8 cellular contexts compared by ENCODE assay signal in the genomic region with DNA sequence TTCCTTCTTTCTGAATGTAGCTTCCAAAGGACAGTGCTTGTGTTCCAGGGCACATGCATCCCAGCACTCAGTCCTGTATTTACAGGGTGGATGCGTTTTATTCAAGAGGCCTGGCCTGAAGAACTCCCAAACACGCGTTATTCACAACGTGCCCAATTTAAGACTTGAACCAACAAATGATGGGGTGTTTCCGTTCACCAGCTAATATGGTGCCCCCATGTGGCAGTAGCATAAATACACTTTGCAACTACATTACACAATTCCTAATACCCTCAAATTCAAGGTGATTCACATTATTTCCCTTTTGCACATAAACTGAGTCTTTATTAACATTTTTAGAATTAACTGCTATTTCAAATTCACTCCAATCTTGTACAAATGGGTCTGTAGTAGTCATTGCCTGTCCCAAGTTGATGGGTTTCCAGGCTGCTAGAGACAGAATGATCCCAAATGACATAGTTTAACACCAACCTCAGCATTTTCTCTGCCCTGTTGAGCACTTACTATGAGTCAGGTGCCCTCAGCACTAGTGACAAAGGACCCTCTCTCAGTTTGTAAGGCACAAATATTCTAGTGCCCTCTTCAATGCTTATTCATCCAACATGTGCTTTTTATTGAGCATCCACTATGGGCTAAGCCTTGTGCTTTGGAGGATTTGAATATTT. TPM values are rescaled to one million over a fixed set of nuclear protein-coding genes. Genes with fewer than 3 reads are reported as not detected.
A peak's percentile ranks its signal among the peaks of the same experiment; 100 is the strongest.
DNase-seq lines count a peak whose midpoint lies in the region; ATAC-seq, FAIRE-seq and TF ChIP-seq lines count a peak whose summit lies in the region.

No MANE protein-coding gene starts in this region.

- H3K56ac ChIP-seq in H1 (replicated peaks; ENCODE audit: insufficient read length, low read depth, low read length): no peak overlapping the region

- H3K23me2 ChIP-seq in H1 (ENCODE audit: low read depth, low read length): no peaks in the 10 kb centered on the region

- H2BK20ac ChIP-seq in H1 (ENCODE audit: low read length): no peak overlapping the region

- no peak overlapping the region for H2AK5ac ChIP-seq in H1 (ENCODE audit: low read depth, low read length)

- H3K4me3 ChIP-seq in NB4 (ENCODE audit: low read depth, low read length) (no peak overlapping the region), H1 (ENCODE audit: extremely low read depth in 1 of 4, insufficient read depth in 2 of 4, low read depth in 3 of 4, low read length in 4 of 4) (no peak overlapping the region), parathyroid adenoma (ENCODE audit: low read depth, low read length) (no peak overlapping the region), gastrocnemius medialis (no peak overlapping the region)

- H3K9me3 ChIP-seq in H1 (ENCODE audit: insufficient read depth in 2 of 2, low read depth in 1 of 2, low read length in 1 of 2) (no peaks in the 10 kb centered on the region), parathyroid adenoma (ENCODE audit: control insufficient read depth, low read length) (no peaks in the 10 kb centered on the region), gastrocnemius medialis (no peaks in the 10 kb centered on the region)

- H3K4me1 ChIP-seq in H1 (replicated peaks in 1 of 4; ENCODE audit: control insufficient read depth in 3 of 4, insufficient read depth in 4 of 4, low read length in 3 of 4): no peaks in the 10 kb centered on the region
- H3K4me1 ChIP-seq in parathyroid adenoma: no peaks in the 10 kb centered on the region
- H3K4me1 ChIP-seq in gastrocnemius medialis: no peaks in the 10 kb centered on the region

- no peak overlapping the region for H2BK5ac ChIP-seq in H1 (ENCODE audit: low read depth, low read length)

- H2AFZ ChIP-seq in H1 (ENCODE audit: low read length) (no peak overlapping the region), parathyroid adenoma (no peak overlapping the region)

- ATAC-seq in gastrocnemius medialis: no peak

- no peak overlapping the region for H2BK15ac ChIP-seq in H1 (ENCODE audit: low read length)

- H2BK12ac ChIP-seq in H1 (ENCODE audit: low read depth, low read length): no peak overlapping the region

- H3K9ac ChIP-seq in H1 (replicated peaks in 1 of 4; ENCODE audit: extremely low read depth in 1 of 4, low read depth in 3 of 4, low read length in 3 of 4): no peak overlapping the region
- H3K9ac ChIP-seq in parathyroid adenoma: no peak overlapping the region

- H3K14ac ChIP-seq in H1 (ENCODE audit: insufficient read length): no peak overlapping the region

- CTCF ChIA-PET in H1 (lab: Charles Lee; ENCODE audit: partially characterized antibody): interaction anchor here (0.8 to 4.2 kb wide), 21 partner anchors 8 to 1193 kb away, joined by 3 to 38 read pairs (median 4); no protein-coding TSS in a partner anchor

- H3K4me2 ChIP-seq in H1 (ENCODE audit: insufficient read depth in 1 of 2, low read depth in 2 of 2, low read length in 2 of 2) (no peak overlapping the region), parathyroid adenoma (ENCODE audit: low read length) (no peak overlapping the region)

- TF ChIP-seq EP300 in H1 (IDR thresholded peaks at IDR 0.05; ENCODE audit: borderline replicate concordance in 1 of 2, low read depth in 2 of 2, low read length in 2 of 2): no peak

- H2BK120ac ChIP-seq in H1 (replicated peaks; ENCODE audit: low read depth, low read length): no peak overlapping the region

- H4K91ac ChIP-seq in H1 (replicated peaks; ENCODE audit: insufficient read length, low read length): no peak overlapping the region

- H3K18ac ChIP-seq in H1 (ENCODE audit: extremely low read depth, low read length): no peak overlapping the region

- intact Hi-C loops in gastrocnemius medialis (cut with DNase I; ENCODE audit: low total_unique reads): loop anchor here (5.0 kb wide), 1 partner anchor 170 kb away; no protein-coding TSS in a partner anchor

- no peaks in the 10 kb centered on the region for H3K36me3 ChIP-seq in H1 (ENCODE audit: control insufficient read depth in 2 of 4, insufficient read depth in 4 of 4, low read length in 3 of 4)
- H3K36me3 ChIP-seq in parathyroid adenoma (ENCODE audit: control insufficient read depth, insufficient read depth, low read length): no peaks in the 10 kb centered on the region
- no peaks in the 10 kb centered on the region for H3K36me3 ChIP-seq in gastrocnemius medialis

- DNase-seq in NCI-H524 (lab: John Stamatoyannopoulos, UW) (peak; percentile 29 to 42), NCI-H524 treated with DMSO at 0.1 percent for 48 hours (lab: John Stamatoyannopoulos, UW) (no peak), NB4 (ENCODE audit: low read depth) (peak; percentile 63), H1 (ENCODE audit: low read depth in 1 of 2, low spot score in 2 of 2) (no peak), gastrocnemius medialis (no peak), NCI-H510A (lab: John Stamatoyannopoulos, UW) (no peak)
- DNase-seq in effector CD8-positive, alpha-beta T cell (lab: John Stamatoyannopoulos, UW): no peak

- TF ChIP-seq POLR2A in NB4 (IDR thresholded peaks at IDR 0.05; ENCODE audit: extremely low read depth, insufficient read length): no peak
- TF ChIP-seq POLR2A in H1 (IDR thresholded peaks at IDR 0.05; ENCODE audit: control extremely low read depth in 1 of 2, low read depth in 2 of 2, low read length in 2 of 2): no peak
- no peak for TF ChIP-seq POLR2A in gastrocnemius medialis (IDR thresholded peaks at IDR 0.05)

- H3K27me3 ChIP-seq in H1 (replicated peaks in 1 of 4; ENCODE audit: control insufficient read depth in 3 of 4, extremely low read depth in 1 of 4, insufficient read depth in 3 of 4, low read length in 3 of 4) (peaks cover 0 to 1% (median 0%) of the 10 kb centered on the region in 4 experiments; a peak in 1 of 7 replicates), parathyroid adenoma (ENCODE audit: control insufficient read depth, insufficient read depth, low read length) (no peaks in the 10 kb centered on the region), gastrocnemius medialis (no peaks in the 10 kb centered on the region)

- no peaks in the 10 kb centered on the region for H3K79me1 ChIP-seq in H1 (ENCODE audit: low read depth, low read length)

- in situ Hi-C loops in gastrocnemius medialis (cut with MboI; ENCODE audit: low sequenced_read_pairs in 4 of 4): no loop called here

- no peak overlapping the region for H3K4ac ChIP-seq in H1 (replicated peaks; ENCODE audit: insufficient read length, low read depth, low read length)

- H4K5ac ChIP-seq in H1 (ENCODE audit: insufficient read length, low read depth, low read length): no peak overlapping the region

- no peaks in the 10 kb centered on the region for H4K20me1 ChIP-seq in H1 (replicated peaks in 1 of 2; ENCODE audit: control insufficient read depth in 1 of 2, insufficient read depth in 2 of 2, low read length in 2 of 2)

- peak; percentile 56 to 61 for TF ChIP-seq RAD21 in H1 (IDR thresholded peaks at IDR 0.05 in 1 of 2, conservative IDR thresholded peaks at IDR 0.05 in 1 of 2; ENCODE audit: low read depth in 2 of 2, low read length in 2 of 2)

- WGBS in H1 (ENCODE audit: extremely low coverage in 1 of 2, insufficient coverage in 1 of 2, insufficient read length in 1 of 2, insufficient replicate concordance in 2 of 2, low coverage in 1 of 2, low lambda C conversion rate in 2 of 2, missing lambda C conversion rate in 1 of 2), 2 experiments: 54% methylated on average over 5 of the region's 5 CpGs; no CpG with 5 or more reads in 1 of the 2 experiments

- POLR2A ChIA-PET in H1 (lab: Charles Lee; ENCODE audit: partially characterized antibody): interaction anchor here (1.0 kb wide), 1 partner anchor 106 kb away, joined by 3 read pairs; no protein-coding TSS in a partner anchor

- TF ChIP-seq CTCF in NB4 (IDR thresholded peaks at IDR 0.05; ENCODE audit: low read depth, low read length): peak; percentile 65
- TF ChIP-seq CTCF in H1 (IDR thresholded peaks at IDR 0.05; ENCODE audit: control extremely low read depth in 1 of 3, insufficient read depth in 1 of 3, low read depth in 1 of 3, low read length in 3 of 3): peak in 2 of 3 experiments; percentile 30 to 75; a peak in 2 of 4 replicates
- TF ChIP-seq CTCF in parathyroid adenoma (IDR thresholded peaks at IDR 0.05): peak; percentile 13
- peak in 1 of 5 experiments; percentile 30 for TF ChIP-seq CTCF in gastrocnemius medialis (IDR thresholded peaks at IDR 0.05 in 4 of 5, conservative IDR thresholded peaks at IDR 0.05 in 1 of 5)

- H3K23ac ChIP-seq in H1 (ENCODE audit: insufficient read length): no peak overlapping the region

- no peak overlapping the region for H4K8ac ChIP-seq in H1 (ENCODE audit: extremely low read depth, insufficient read depth, low read length)

- H3K27ac ChIP-seq in H1 (ENCODE audit: low read depth, low read length): no peak overlapping the region
- no peak overlapping the region for H3K27ac ChIP-seq in parathyroid adenoma
- H3K27ac ChIP-seq in gastrocnemius medialis: no peak overlapping the region

- H3K79me2 ChIP-seq in H1 (ENCODE audit: control insufficient read depth in 1 of 2, insufficient read depth in 2 of 2, low read length in 2 of 2): no peaks in the 10 kb centered on the region
- no peaks in the 10 kb centered on the region for H3K79me2 ChIP-seq in parathyroid adenoma

- no peak for FAIRE-seq in H1 (lab: Jason Lieb, UNC)

RNA-seq across cellular contexts. Expression of gene HSD17B2, which starts 26.9 kb away (rescaled TPM):
- not detected in 2 replicates for total RNA-seq in H1 (2021; fragmentation: NEBNext Ultra II Directional; extraction: Animal tissue kit (Norgen Biotek cat#: 25700))
- polyA plus RNA-seq in H1 (2011; rRNA removed): not detected in 2 replicates
- polyA plus RNA-seq in H1 (2011; cell fraction: cytosol; rRNA removed): not detected
- polyA plus RNA-seq in H1 (2011; cell fraction: nucleus; rRNA removed): not detected
- 0.17 TPM in 1 of 4 replicates, not detected in the others for polyA plus RNA-seq in H1 (2012, experiment 1 of 2)
- polyA plus RNA-seq in H1 (2012, experiment 2 of 2): not detected
- not detected for polyA plus RNA-seq in H1 (2013, experiment 1 of 2)
- polyA plus RNA-seq in H1 (2013, experiment 2 of 2): not detected
- not detected in 2 replicates for polyA minus RNA-seq in H1 (2011; rRNA and poly(A)+ RNA removed)
- not detected for polyA minus RNA-seq in H1 (2011; cell fraction: cytosol; rRNA and poly(A)+ RNA removed)
- not detected for polyA minus RNA-seq in H1 (2011; cell fraction: nucleus; rRNA and poly(A)+ RNA removed)
- under 1 TPM in 2 of 4 donors, not detected in 2; 0.22 to 0.29 TPM for total RNA-seq in gastrocnemius medialis

RNA-seq across cellular contexts. Expression of gene SDR42E1, which starts 50.7 kb away (rescaled TPM):
- total RNA-seq in H1 (2021; fragmentation: NEBNext Ultra II Directional; extraction: Animal tissue kit (Norgen Biotek cat#: 25700)): not detected in 2 replicates
- 0.02 and 0.03 TPM in 2 replicates for polyA plus RNA-seq in H1 (2011; rRNA removed)
- 0.03 TPM for polyA plus RNA-seq in H1 (2011; cell fraction: cytosol; rRNA removed)
- polyA plus RNA-seq in H1 (2011; cell fraction: nucleus; rRNA removed): 0.01 TPM
- polyA plus RNA-seq in H1 (2012, experiment 1 of 2): 0.01 TPM in 1 of 4 replicates, not detected in the others
- not detected for polyA plus RNA-seq in H1 (2012, experiment 2 of 2)
- polyA plus RNA-seq in H1 (2013, experiment 1 of 2): 0.34 TPM
- 0.46 TPM for polyA plus RNA-seq in H1 (2013, experiment 2 of 2)
- 0.02 and 0.03 TPM in 2 replicates for polyA minus RNA-seq in H1 (2011; rRNA and poly(A)+ RNA removed)
- not detected for polyA minus RNA-seq in H1 (2011; cell fraction: cytosol; rRNA and poly(A)+ RNA removed)
- 0.10 TPM for polyA minus RNA-seq in H1 (2011; cell fraction: nucleus; rRNA and poly(A)+ RNA removed)
- under 1 TPM in 1 of 4 donors, not detected in 3; 0.02 TPM for total RNA-seq in gastrocnemius medialis

Comparison
In these comparisons a context has a peak if more than half of its experiments do, and no peak if none do; other contexts are left out.
1. DNase-seq: peak in NCI-H524 (2 of 2) and NB4 (single experiment); none in NCI-H524 treated with DMSO at 0.1 percent for 48 hours (single experiment), H1 (0 of 2), gastrocnemius medialis (0 of 2), NCI-H510A (single experiment) and effector CD8-positive, alpha-beta T cell (single experiment).